15 cellular contexts compared by ENCODE assay signal in the genomic region with DNA sequence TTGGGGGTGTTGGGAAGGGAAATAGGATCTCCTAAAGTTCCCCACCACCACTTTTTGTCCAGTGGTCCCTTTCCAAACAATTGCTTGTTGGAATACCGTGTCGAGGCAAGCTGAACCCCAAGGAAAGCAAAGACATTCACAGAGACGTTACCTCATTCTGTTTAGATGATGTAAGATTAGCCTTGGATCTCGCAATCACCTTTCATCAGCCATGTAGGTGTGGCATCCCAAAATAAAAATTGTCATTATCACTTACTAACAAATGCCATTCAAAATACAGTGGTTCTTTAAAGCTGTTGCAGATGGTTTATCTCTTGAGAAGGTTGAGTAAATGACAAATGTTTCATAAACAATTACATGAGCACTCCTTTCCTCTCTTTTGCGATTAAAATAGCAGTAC.
DNase-seq lines count a peak whose midpoint lies in the region; ATAC-seq, FAIRE-seq and TF ChIP-seq lines count a peak whose summit lies in the region.
"Had no signal": no experiment of that assay in that cellular context is flagged by ENCODE, and none has a peak within 500 bp of the region (broad histone marks: within the 10 kb centered on the region; RNA-seq: fewer than 3 reads in every experiment).

No MANE protein-coding gene starts in this region.

- peaks cover 19 to 91% of the 10 kb centered on the region in 2 experiments for H3K79me2 ChIP-seq in H1 (ENCODE audit: control insufficient read depth in 1 of 2, insufficient read depth in 2 of 2, low read length in 2 of 2)

- DNase-seq in NCI-H460 (ENCODE audit: extremely low read depth, low read depth) (peak; percentile 32), H1 (ENCODE audit: low read depth in 1 of 2, low spot score in 2 of 2) (no peak), NCI-H2081 treated with DMSO at 0.1 percent for 48 hours (lab: John Stamatoyannopoulos, UW) (no peak)
- DNase-seq in activated CD8-positive, alpha-beta memory T cell treated with anti-CD3 and anti-CD28 coated beads, Interleukin-2, amount 10 ng/mL, durations not matched to agents 7 days and 5 days, result no peak
- DNase-seq: activated CD4-positive, alpha-beta T cell treated with anti-CD3 and anti-CD28 coated beads, Interleukin-2, amount 50 U/mL, for 4 hours; CD4-positive, CD25-positive, alpha-beta regulatory T cell; RPMI8226; T-helper 2 cell had no signal

- no peak overlapping the region for H4K91ac ChIP-seq in H1 (replicated peaks; ENCODE audit: insufficient read length, low read length)

- no peak overlapping the region for H4K5ac ChIP-seq in H1 (ENCODE audit: insufficient read length, low read depth, low read length)

- H3K27ac ChIP-seq in HEK293 (ENCODE audit: extremely low read depth, low read depth, low read length) (peak overlapping the region; percentile 54), H1 (ENCODE audit: low read depth, low read length) (no peak overlapping the region), mesodermal cell (ENCODE audit: low read depth, low read length, severe bottlenecking) (peak overlapping the region; percentile 60)

- no peak for TF ChIP-seq POLR2A in H1 (IDR thresholded peaks at IDR 0.05; ENCODE audit: control extremely low read depth in 1 of 2, low read depth in 2 of 2, low read length in 2 of 2)

- H2BK12ac ChIP-seq in H1 (ENCODE audit: low read depth, low read length), result no peak overlapping the region; the same call in 1 of the 2 replicates

- no peaks in the 10 kb centered on the region for H3K9me3 Mint-ChIP-seq in activated CD8-positive, alpha-beta memory T cell treated with anti-CD3 and anti-CD28 coated beads, Interleukin-2, amount 10 ng/mL, durations not matched to agents 7 days and 5 days (ENCODE audit: low read depth)
- H3K9me3 Mint-ChIP-seq: activated T-helper 17 cell treated with anti-CD3 and anti-CD28 coated beads, Interleukin-2, amount 50 U/mL, for 72 hours; CD4-positive, CD25-positive, alpha-beta regulatory T cell had no signal

- no peak overlapping the region for H3K4ac ChIP-seq in H1 (replicated peaks; ENCODE audit: insufficient read length, low read depth, low read length)

- no peak overlapping the region for H2BK20ac ChIP-seq in H1 (ENCODE audit: low read length)

- no peak overlapping the region for H3K27ac Mint-ChIP-seq in activated CD8-positive, alpha-beta memory T cell treated with anti-CD3 and anti-CD28 coated beads, Interleukin-2, amount 10 ng/mL, durations not matched to agents 7 days and 5 days
- H3K27ac Mint-ChIP-seq: activated T-helper 17 cell treated with anti-CD3 and anti-CD28 coated beads, Interleukin-2, amount 50 U/mL, for 72 hours; CD4-positive, CD25-positive, alpha-beta regulatory T cell had no signal

- H3K14ac ChIP-seq in H1 (ENCODE audit: insufficient read length), result no peak overlapping the region

- peak; percentile 81 for FAIRE-seq in H1 (lab: Jason Lieb, UNC)
- FAIRE-seq: GM12892 had no signal

- no peak overlapping the region for H3K56ac ChIP-seq in H1 (replicated peaks; ENCODE audit: insufficient read length, low read depth, low read length)

- H2AFZ ChIP-seq in H1 (ENCODE audit: low read length), result no peak overlapping the region

- H3K4me1 Mint-ChIP-seq in activated CD8-positive, alpha-beta memory T cell treated with anti-CD3 and anti-CD28 coated beads, Interleukin-2, amount 10 ng/mL, durations not matched to agents 7 days and 5 days, result peaks cover 4% of the 10 kb centered on the region
- H3K4me1 Mint-ChIP-seq: activated T-helper 17 cell treated with anti-CD3 and anti-CD28 coated beads, Interleukin-2, amount 50 U/mL, for 72 hours had no signal

- TF ChIP-seq EP300 in H1 (IDR thresholded peaks at IDR 0.05; ENCODE audit: borderline replicate concordance in 1 of 2, low read depth in 2 of 2, low read length in 2 of 2), result no peak

- H3K9ac ChIP-seq in H1 (replicated peaks in 1 of 4; ENCODE audit: extremely low read depth in 1 of 4, low read depth in 3 of 4, low read length in 3 of 4), result no peak overlapping the region

- ATAC-seq in GM18861 (IDR thresholded peaks at IDR 0.05; ENCODE audit: unreplicated experiment) (no peak), GM19395 (IDR thresholded peaks at IDR 0.05; ENCODE audit: unreplicated experiment) (no peak)
- ATAC-seq in activated CD8-positive, alpha-beta memory T cell treated with anti-CD3 and anti-CD28 coated beads, Interleukin-2, amount 10 ng/mL, durations not matched to agents 7 days and 5 days, result no peak
- ATAC-seq: activated T-helper 17 cell treated with anti-CD3 and anti-CD28 coated beads, Interleukin-2, amount 50 U/mL, for 72 hours had no signal

- H3K27me3 Mint-ChIP-seq in activated CD8-positive, alpha-beta memory T cell treated with anti-CD3 and anti-CD28 coated beads, Interleukin-2, amount 10 ng/mL, durations not matched to agents 7 days and 5 days, result peaks cover 56% of the 10 kb centered on the region

- no peaks in the 10 kb centered on the region for H3K36me3 Mint-ChIP-seq in activated CD8-positive, alpha-beta memory T cell treated with anti-CD3 and anti-CD28 coated beads, Interleukin-2, amount 10 ng/mL, durations not matched to agents 7 days and 5 days
- H3K36me3 Mint-ChIP-seq: CD4-positive, CD25-positive, alpha-beta regulatory T cell had no signal

- no peak overlapping the region for H3K23ac ChIP-seq in H1 (ENCODE audit: insufficient read length)

- CTCF ChIA-PET in HEK293 (lab: Yijun Ruan, JAX) (interaction anchor here (0.6 to 1.4 kb wide), 2 partner anchors 305 to 470 kb away, joined by 3 read pairs; no protein-coding TSS in a partner anchor), H1 (lab: Charles Lee; ENCODE audit: partially characterized antibody) (interaction anchor here (1.8 kb wide), 1 partner anchor 25 kb away, joined by 8 read pairs; no protein-coding TSS in a partner anchor)
- CTCF ChIA-PET in activated CD8-positive, alpha-beta memory T cell treated with anti-CD3 and anti-CD28 coated beads, Interleukin-2, amount 10 ng/mL, durations not matched to agents 7 days and 5 days (lab: Charles Lee), result no interaction called here

- H3K4me2 ChIP-seq in H1 (ENCODE audit: insufficient read depth in 1 of 2, low read depth in 2 of 2, low read length in 2 of 2), result no peak overlapping the region; a peak in 1 of 4 replicates

- TF ChIP-seq CTCF in HEK293 (tag by site-specific recombination; IDR thresholded peaks at IDR 0.05), result no peak
- TF ChIP-seq CTCF in H1 (IDR thresholded peaks at IDR 0.05; ENCODE audit: control extremely low read depth in 1 of 3, insufficient read depth in 1 of 3, low read depth in 1 of 3, low read length in 3 of 3), result no peak

- no peak overlapping the region for H2AK5ac ChIP-seq in H1 (ENCODE audit: low read depth, low read length)

- no peak overlapping the region for H4K8ac ChIP-seq in H1 (ENCODE audit: extremely low read depth, insufficient read depth, low read length)

- H3K36me3 ChIP-seq in HEK293 (ENCODE audit: control insufficient read depth in 2 of 2, insufficient read depth in 1 of 2, low read length in 2 of 2), result no peaks in the 10 kb centered on the region; a peak in 1 of 3 replicates
- peaks cover 0 to 20% (median 6%) of the 10 kb centered on the region in 4 experiments; a peak in 4 of 8 replicates for H3K36me3 ChIP-seq in H1 (ENCODE audit: control insufficient read depth in 2 of 4, insufficient read depth in 4 of 4, low read length in 3 of 4)
- peaks cover 23% of the 10 kb centered on the region for H3K36me3 ChIP-seq in mesodermal cell (ENCODE audit: control insufficient read depth, insufficient read depth, low read length)

- no peak for TF ChIP-seq RAD21 in H1 (IDR thresholded peaks at IDR 0.05 in 1 of 2, conservative IDR thresholded peaks at IDR 0.05 in 1 of 2; ENCODE audit: low read depth in 2 of 2, low read length in 2 of 2)

- no peak overlapping the region for H3K18ac ChIP-seq in H1 (ENCODE audit: extremely low read depth, low read length)

- H2BK5ac ChIP-seq in H1 (ENCODE audit: low read depth, low read length), result no peak overlapping the region

- 82% methylated on average over 5 of the region's 5 CpGs; no CpG with 5 or more reads in 1 of the 2 experiments for WGBS in H1 (ENCODE audit: extremely low coverage in 1 of 2, insufficient coverage in 1 of 2, insufficient read length in 1 of 2, insufficient replicate concordance in 2 of 2, low coverage in 1 of 2, low lambda C conversion rate in 2 of 2, missing lambda C conversion rate in 1 of 2), 2 experiments
- WGBS in mesodermal cell (ENCODE audit: insufficient coverage in 2 of 2), 2 experiments, result 94 to 100% methylated on average over 1 to 3 of the region's 5 CpGs

- peaks cover 11% of the 10 kb centered on the region for H3K79me1 ChIP-seq in H1 (ENCODE audit: low read depth, low read length)

- peaks cover 19 to 27% of the 10 kb centered on the region in 2 experiments for H4K20me1 ChIP-seq in H1 (replicated peaks in 1 of 2; ENCODE audit: control insufficient read depth in 1 of 2, insufficient read depth in 2 of 2, low read length in 2 of 2)

- H3K4me3 ChIP-seq in HEK293 (ENCODE audit: low read depth, low read length) (no peak overlapping the region), H1 (ENCODE audit: extremely low read depth in 1 of 4, insufficient read depth in 2 of 4, low read depth in 3 of 4, low read length in 4 of 4) (no peak overlapping the region), mesodermal cell (ENCODE audit: extremely low read depth, insufficient read depth, low read length, poor library complexity, severe bottlenecking) (no peak overlapping the region)
- H3K4me3 ChIP-seq: skin epidermis had no signal

- POLR2A ChIA-PET in HEK293 (lab: Yijun Ruan, JAX) (no interaction called here), H1 (lab: Charles Lee; ENCODE audit: partially characterized antibody) (interaction anchor here (1.1 to 2.1 kb wide), 4 partner anchors 12 to 108 kb away, joined by 3 to 6 read pairs (median 3); partner anchors contain the start of gene CECR2)

- no peak overlapping the region for H3K4me3 Mint-ChIP-seq in activated CD8-positive, alpha-beta memory T cell treated with anti-CD3 and anti-CD28 coated beads, Interleukin-2, amount 10 ng/mL, durations not matched to agents 7 days and 5 days
- H3K4me3 Mint-ChIP-seq: activated T-helper 17 cell treated with anti-CD3 and anti-CD28 coated beads, Interleukin-2, amount 50 U/mL, for 72 hours; CD4-positive, CD25-positive, alpha-beta regulatory T cell had no signal

- H3K4me1 ChIP-seq in HEK293 (ENCODE audit: control insufficient read depth, insufficient read depth, low read length) (peaks cover 17% of the 10 kb centered on the region), H1 (replicated peaks in 1 of 4; ENCODE audit: control insufficient read depth in 3 of 4, insufficient read depth in 4 of 4, low read length in 3 of 4) (peaks cover 4 to 22% (median 15%) of the 10 kb centered on the region in 4 experiments; a peak in 6 of 7 replicates), mesodermal cell (ENCODE audit: control insufficient read depth, insufficient read depth, low read length, poor library complexity, severe bottlenecking) (peaks cover 16% of the 10 kb centered on the region)

- H3K23me2 ChIP-seq in H1 (ENCODE audit: low read depth, low read length), result no peaks in the 10 kb centered on the region

- H3K9me3 ChIP-seq in HEK293 (ENCODE audit: control insufficient read depth, insufficient read depth, low read depth, low read length) (no peaks in the 10 kb centered on the region), H1 (ENCODE audit: insufficient read depth in 2 of 2, low read depth in 1 of 2, low read length in 1 of 2) (no peaks in the 10 kb centered on the region), mesodermal cell (ENCODE audit: control insufficient read depth, low read length) (no peaks in the 10 kb centered on the region)

- H2BK120ac ChIP-seq in H1 (replicated peaks; ENCODE audit: low read depth, low read length), result no peak overlapping the region

- no peak overlapping the region for H2BK15ac ChIP-seq in H1 (ENCODE audit: low read length)

- H3K27me3 ChIP-seq in H1 (replicated peaks in 1 of 4; ENCODE audit: control insufficient read depth in 3 of 4, extremely low read depth in 1 of 4, insufficient read depth in 3 of 4, low read length in 3 of 4), result no peaks in the 10 kb centered on the region

Comparison
In these comparisons a context has a peak if more than half of its experiments do, and no peak if none do; other contexts are left out.
1. Of the 6 proteins assayed by ChIP-seq in both HEK293 and H1: peak only in HEK293: ATF2; only in H1: none; in both: none; in neither: 5.